Comparison of ENCODE assay signal across 7 cellular contexts in genomic region chr3:47009225-47010049, GRCh38. TPM values are rescaled to one million over a fixed set of nuclear protein-coding genes. Genes with fewer than 3 reads are reported as not detected.
A peak's percentile ranks its signal among the peaks of the same experiment; 100 is the strongest.
DNase-seq lines count a peak whose midpoint lies in the region; ATAC-seq and TF ChIP-seq lines count a peak whose summit lies in the region.

No MANE protein-coding gene starts in this region.

- 50% methylated on average over 35 of the region's 81 CpGs for WGBS in SK-N-SH (ENCODE audit: low lambda C conversion rate)
- 0 to 1% methylated on average over 81 of the region's 81 CpGs for WGBS in heart right ventricle, 2 donors
- WGBS in upper lobe of left lung, 2 donors: 5 to 13% methylated on average over 13 to 17 of the region's 81 CpGs

- no peaks in the 10 kb centered on the region for H4K20me1 ChIP-seq in SK-N-SH (ENCODE audit: insufficient read depth)

- peak overlapping the region; percentile 48 to 61 for H3K4me3 ChIP-seq in SK-N-SH (ENCODE audit: low read depth in 2 of 2, low read length in 1 of 2)
- peak overlapping the region; percentile 78 for H3K4me3 ChIP-seq in adipocyte (ENCODE audit: low read length)
- H3K4me3 ChIP-seq in heart right ventricle: peak overlapping the region; percentile 38 to 83 (median 70)
- H3K4me3 ChIP-seq in upper lobe of left lung: peak overlapping the region; percentile 41 to 71 (median 54)

- peak overlapping the region; percentile 42 to 72; a peak in 3 of 4 replicates for H3K27ac ChIP-seq in SK-N-SH (ENCODE audit: low read depth in 2 of 2, low read length in 1 of 2)
- H3K27ac ChIP-seq in heart right ventricle: peak overlapping the region; percentile 81 to 95 (median 88)
- peak overlapping the region; percentile 86 to 91 (median 88) for H3K27ac ChIP-seq in upper lobe of left lung

- ATAC-seq in GM19023 (IDR thresholded peaks at IDR 0.05; ENCODE audit: unreplicated experiment) (peak; percentile 84), HG03135 (IDR thresholded peaks at IDR 0.05; ENCODE audit: unreplicated experiment) (peak; percentile 75), heart right ventricle (peak; percentile 92 to 97 (median 96)), upper lobe of left lung (ENCODE audit: low FRiP score in 2 of 2) (peak; percentile 94 to 95)

- no peaks in the 10 kb centered on the region for H3F3A ChIP-seq in SK-N-SH (replicated peaks; ENCODE audit: insufficient read depth)

- H3K9ac ChIP-seq in SK-N-SH: peak overlapping the region; percentile 65; the same call in 1 of the 2 replicates
- peak overlapping the region; percentile 92 for H3K9ac ChIP-seq in adipocyte (ENCODE audit: low read length)

- DNase-seq in SK-N-SH (peak; percentile 99), adipocyte (ENCODE audit: low read depth) (peak; percentile 95), heart right ventricle (peak; percentile 89 to 93), posterior cingulate gyrus (peak; percentile 79 to 99 (median 90)), upper lobe of left lung (peak; percentile 90 to 96)

- H3K9me2 ChIP-seq in SK-N-SH: no peaks in the 10 kb centered on the region

- TF ChIP-seq EP300 in SK-N-SH (IDR thresholded peaks at IDR 0.05; ENCODE audit: borderline replicate concordance in 1 of 2, low read depth in 1 of 2, low read length in 1 of 2) (no peak), upper lobe of left lung (IDR thresholded peaks at IDR 0.05) (no peak)

- POLR2A ChIA-PET in SK-N-SH (lab: Yijun Ruan, JAX): interaction anchor here (1.0 to 1.2 kb wide), 3 partner anchors 19 to 371 kb away, joined by 3 to 5 read pairs (median 4); partner anchors contain the start of genes PTPN23 and SETD2

- H3K27me3 ChIP-seq in SK-N-SH (ENCODE audit: insufficient read depth): no peaks in the 10 kb centered on the region
- H3K27me3 ChIP-seq in adipocyte (replicated peaks; ENCODE audit: control insufficient read depth, insufficient read depth, low read length): no peaks in the 10 kb centered on the region
- H3K27me3 ChIP-seq in heart right ventricle: no peaks in the 10 kb centered on the region
- H3K27me3 ChIP-seq in upper lobe of left lung: no peaks in the 10 kb centered on the region

- H2AFZ ChIP-seq in SK-N-SH (ENCODE audit: low read depth): peak overlapping the region; percentile 87; the same call in 1 of the 2 replicates

- H3K4me2 ChIP-seq in SK-N-SH: peak overlapping the region; percentile 89

- TF ChIP-seq RAD21 in SK-N-SH (IDR thresholded peaks at IDR 0.05; ENCODE audit: low read length): no peak; the same call in 1 of the 2 replicates

- peaks cover 0 to 11% of the 10 kb centered on the region in 2 experiments for H3K36me3 ChIP-seq in SK-N-SH (replicated peaks in 1 of 2; ENCODE audit: control insufficient read depth in 1 of 2, insufficient read depth in 2 of 2, low read length in 1 of 2)
- peaks cover 7% of the 10 kb centered on the region for H3K36me3 ChIP-seq in adipocyte (ENCODE audit: control insufficient read depth, insufficient read depth, low read length, severe bottlenecking)
- peaks cover 0 to 71% (median 4%) of the 10 kb centered on the region in 9 donors for H3K36me3 ChIP-seq in heart right ventricle
- peaks cover 3 to 62% (median 31%) of the 10 kb centered on the region in 4 donors for H3K36me3 ChIP-seq in upper lobe of left lung

- CTCF ChIA-PET in SK-N-SH (lab: Yijun Ruan, JAX): interaction anchor here (1.0 to 2.2 kb wide), 2 partner anchors 41 to 100 kb away, joined by 3 to 5 read pairs; no protein-coding TSS in a partner anchor

- no peaks in the 10 kb centered on the region for H3K79me2 ChIP-seq in SK-N-SH (ENCODE audit: insufficient read depth)

- TF ChIP-seq CTCF in SK-N-SH (IDR thresholded peaks at IDR 0.05): no peak
- no peak for TF ChIP-seq CTCF in heart right ventricle (IDR thresholded peaks at IDR 0.05)
- TF ChIP-seq CTCF in upper lobe of left lung (IDR thresholded peaks at IDR 0.05): no peak

- H3K9me3 ChIP-seq in SK-N-SH: no peaks in the 10 kb centered on the region
- no peaks in the 10 kb centered on the region for H3K9me3 ChIP-seq in adipocyte (ENCODE audit: control insufficient read depth, low read length)
- no peaks in the 10 kb centered on the region for H3K9me3 ChIP-seq in heart right ventricle
- no peaks in the 10 kb centered on the region for H3K9me3 ChIP-seq in upper lobe of left lung

- intact Hi-C loops in heart right ventricle (cut with DNase I): loop anchor here in 3 of 10 donors (10.0 kb wide), 3 partner anchors 145 to 325 kb away; partner anchors contain the start of gene TMIE (in 2 of the 3)
- intact Hi-C loops in posterior cingulate gyrus (cut with DNase I): loop anchor here (1.0 kb wide), 2 partner anchors 33 to 155 kb away; partner anchors contain the start of genes CCDC12 and SETD2

- TF ChIP-seq POLR2A in upper lobe of left lung (IDR thresholded peaks at IDR 0.05): peak in 3 of 4 donors; percentile 47 to 84 (median 64)

- H3K4me1 ChIP-seq in SK-N-SH (ENCODE audit: control insufficient read depth in 1 of 2, insufficient read depth in 2 of 2, low read depth in 1 of 2, low read length in 1 of 2) (peaks cover 0 to 15% of the 10 kb centered on the region in 2 experiments; a peak in 1 of 4 replicates), adipocyte (ENCODE audit: control insufficient read depth, insufficient read depth, low read length) (peaks cover 9% of the 10 kb centered on the region), heart right ventricle (peaks cover 5 to 20% (median 13%) of the 10 kb centered on the region in 9 donors), upper lobe of left lung (peaks cover 11 to 20% (median 14%) of the 10 kb centered on the region in 4 donors)

TF ChIP-seq in SK-N-SH, 30 proteins besides CTCF, POLR2A, EP300 and RAD21 (continues in another document):
- TF ChIP-seq SIN3A (IDR thresholded peaks at IDR 0.05; ENCODE audit: borderline replicate concordance, low read depth, low read length) (peak; percentile 59; the same call in 1 of the 2 replicates), RFX5 (IDR thresholded peaks at IDR 0.05; ENCODE audit: low read length) (no peak; the same call in 1 of the 2 replicates), GABPA (IDR thresholded peaks at IDR 0.05; ENCODE audit: low read depth) (peak; percentile 74), MAX (IDR thresholded peaks at IDR 0.05; ENCODE audit: low read depth) (peak; percentile 57), MXI1 (IDR thresholded peaks at IDR 0.05; ENCODE audit: low read depth, low read length) (no peak), POLR2AphosphoS5 (IDR thresholded peaks at IDR 0.05; ENCODE audit: low read depth, low read length) (peak; percentile 88), FOSL2 (IDR thresholded peaks at IDR 0.05; ENCODE audit: borderline replicate concordance, low read depth) (no peak), USF2 (IDR thresholded peaks at IDR 0.05; ENCODE audit: borderline replicate concordance, low read depth, low read length) (no peak), FOXJ3 (CRISPR knock-in tag; IDR thresholded peaks at IDR 0.05) (no peak), YY1 (IDR thresholded peaks at IDR 0.05; ENCODE audit: low read depth) (no peak), EZH2phosphoT487 (IDR thresholded peaks at IDR 0.05; ENCODE audit: borderline replicate concordance, low read depth) (no peak), TCF12 (IDR thresholded peaks at IDR 0.05) (no peak), TAF1 (IDR thresholded peaks at IDR 0.05; ENCODE audit: borderline replicate concordance, low read depth, low read length) (peak; percentile 66), GATA2 (CRISPR knock-in tag; IDR thresholded peaks at IDR 0.05) (no peak), MEF2A (IDR thresholded peaks at IDR 0.05; ENCODE audit: borderline replicate concordance, low read depth) (no peak)
- TF ChIP-seq, protein P1, sequence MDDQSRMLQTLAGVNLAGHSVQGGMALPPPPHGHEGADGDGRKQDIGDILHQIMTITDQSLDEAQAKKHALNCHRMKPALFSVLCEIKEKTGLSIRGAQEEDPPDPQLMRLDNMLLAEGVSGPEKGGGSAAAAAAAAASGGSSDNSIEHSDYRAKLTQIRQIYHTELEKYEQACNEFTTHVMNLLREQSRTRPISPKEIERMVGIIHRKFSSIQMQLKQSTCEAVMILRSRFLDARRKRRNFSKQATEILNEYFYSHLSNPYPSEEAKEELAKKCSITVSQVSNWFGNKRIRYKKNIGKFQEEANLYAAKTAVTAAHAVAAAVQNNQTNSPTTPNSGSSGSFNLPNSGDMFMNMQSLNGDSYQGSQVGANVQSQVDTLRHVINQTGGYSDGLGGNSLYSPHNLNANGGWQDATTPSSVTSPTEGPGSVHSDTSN (IDR thresholded peaks at IDR 0.05): peak; percentile 92

RNA-seq across cellular contexts. Expression of gene NBEAL2, which starts 30.0 kb away (rescaled TPM):
- polyA plus RNA-seq in SK-N-SH (2012; rRNA removed) (15.5 and 20.3 TPM in 2 replicates), heart right ventricle (10 to 100 TPM; 44.0 to 51.1 TPM)
- 2.6 and 5.5 TPM in 2 replicates for polyA plus RNA-seq in SK-N-SH (2012; cell fraction: cytosol; rRNA removed)
- 152 and 177 TPM in 2 replicates for polyA plus RNA-seq in SK-N-SH (2012; cell fraction: nucleus; rRNA removed)
- total RNA-seq in heart right ventricle (10 to 100 TPM in 7 of 10 donors, 1 to 10 TPM in 3; 7.6 to 23.1 (median 10.8) TPM), upper lobe of left lung (100 to 1,000 TPM in 5 of 6 donors, 10 to 100 TPM in 1; 94.7 to 436 (median 163) TPM)

RNA-seq across cellular contexts. Expression of gene CCDC12, which starts 32.9 kb away (rescaled TPM):
- 53.2 and 105 TPM in 2 replicates for polyA plus RNA-seq in SK-N-SH (2012; rRNA removed)
- polyA plus RNA-seq in SK-N-SH (2012; cell fraction: cytosol; rRNA removed): 68.1 and 147 TPM in 2 replicates
- polyA plus RNA-seq in SK-N-SH (2012; cell fraction: nucleus; rRNA removed): 66.6 and 79.5 TPM in 2 replicates
- 10 to 100 TPM; 28.8 to 39.9 (median 33.3) TPM for total RNA-seq in heart right ventricle
- polyA plus RNA-seq in heart right ventricle: 100 to 1,000 TPM in 1 of 2 donors, 10 to 100 TPM in 1; 86.1 to 137 TPM
- total RNA-seq in upper lobe of left lung: 10 to 100 TPM; 42.3 to 93.2 (median 69.8) TPM

Comparison
In these comparisons a context has a peak if more than half of its experiments do, and no peak if none do; other contexts are left out.
1. Peak in every context shown above with its lines: DNase-seq, ATAC-seq, H3K4me3 ChIP-seq and H3K27ac ChIP-seq.